7 cellular contexts compared by ENCODE assay signal in the genomic region with DNA sequence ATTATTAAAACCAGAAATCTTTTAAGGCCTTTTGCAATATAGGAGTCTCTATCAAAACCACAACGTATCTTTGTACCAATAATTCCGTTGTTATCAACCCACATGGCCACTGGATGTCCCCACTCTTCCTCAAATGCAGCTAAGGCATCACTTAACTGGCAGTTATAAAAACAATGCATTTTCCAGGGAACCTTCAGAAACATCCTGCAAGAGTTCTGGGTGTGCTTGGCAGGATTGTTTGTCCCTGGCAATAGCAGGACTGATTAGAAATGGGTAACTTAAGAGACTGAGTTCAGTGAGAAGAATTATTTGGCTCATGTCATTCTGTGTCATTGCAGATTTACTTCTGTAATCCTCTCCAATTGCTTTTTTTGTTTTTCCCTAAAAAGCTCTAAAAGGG.
DNase-seq lines count a peak whose midpoint lies in the region; ATAC-seq and TF ChIP-seq lines count a peak whose summit lies in the region.

No MANE protein-coding gene starts in this region.

- H3K9me3 Mint-ChIP-seq in activated T-helper 17 cell treated with anti-CD3 and anti-CD28 coated beads, Interleukin-2, amount 50 U/mL, for 72 hours = peaks cover 3% of the 10 kb centered on the region

- no peaks in the 10 kb centered on the region for H3K4me1 Mint-ChIP-seq in activated T-helper 17 cell treated with anti-CD3 and anti-CD28 coated beads, Interleukin-2, amount 50 U/mL, for 72 hours

- no peaks in the 10 kb centered on the region for H3K9me3 ChIP-seq in sigmoid colon
- no peaks in the 10 kb centered on the region for H3K9me3 ChIP-seq in spleen

- no peaks in the 10 kb centered on the region for H3K27me3 ChIP-seq in sigmoid colon
- H3K27me3 ChIP-seq in spleen (replicated peaks in 1 of 7) = no peaks in the 10 kb centered on the region

- H3K36me3 ChIP-seq in sigmoid colon = no peaks in the 10 kb centered on the region
- H3K36me3 ChIP-seq in spleen = no peaks in the 10 kb centered on the region

- no peaks in the 10 kb centered on the region for H3K27me3 Mint-ChIP-seq in activated T-helper 17 cell treated with anti-CD3 and anti-CD28 coated beads, Interleukin-2, amount 50 U/mL, for 72 hours

- H3K27ac Mint-ChIP-seq in activated T-helper 17 cell treated with anti-CD3 and anti-CD28 coated beads, Interleukin-2, amount 50 U/mL, for 72 hours = no peak overlapping the region

- H3K4me1 ChIP-seq in sigmoid colon (peaks cover 0 to 13% (median 7%) of the 10 kb centered on the region in 4 donors), spleen (no peaks in the 10 kb centered on the region)

- TF ChIP-seq CTCF in GM12874 (IDR thresholded peaks at IDR 0.05; ENCODE audit: insufficient read depth, low read depth, low read length) = peak; percentile 23; the same call in 1 of the 2 replicates
- peak; percentile 38 for TF ChIP-seq CTCF in NB4 (IDR thresholded peaks at IDR 0.05; ENCODE audit: low read depth, low read length)
- peak; percentile 25 to 47 (median 41) for TF ChIP-seq CTCF in sigmoid colon (IDR thresholded peaks at IDR 0.05)
- peak in 1 of 11 experiments; percentile 46 for TF ChIP-seq CTCF in spleen (IDR thresholded peaks at IDR 0.05 in 8 of 11, conservative IDR thresholded peaks at IDR 0.05 in 3 of 11)

- peak; percentile 68 for ATAC-seq in SK-N-SH treated with all-trans-retinoic acid at 6 μM for 48 hours
- ATAC-seq in activated T-helper 17 cell treated with anti-CD3 and anti-CD28 coated beads, Interleukin-2, amount 50 U/mL, for 72 hours (replicated peaks) = no peak

- no peak for TF ChIP-seq EP300 in sigmoid colon (IDR thresholded peaks at IDR 0.05)

- no peak overlapping the region for H3K4me3 Mint-ChIP-seq in activated T-helper 17 cell treated with anti-CD3 and anti-CD28 coated beads, Interleukin-2, amount 50 U/mL, for 72 hours

- DNase-seq in NB4 (ENCODE audit: low read depth) (peak; percentile 49), head of caudate nucleus (peak in 34 of 42 donors; percentile 6 to 69 (median 42)), sigmoid colon (peak; percentile 69), spleen (no peak)

- no peak for TF ChIP-seq POLR2A in NB4 (IDR thresholded peaks at IDR 0.05; ENCODE audit: extremely low read depth, insufficient read length)
- TF ChIP-seq POLR2A in sigmoid colon (IDR thresholded peaks at IDR 0.05) = no peak
- TF ChIP-seq POLR2A in spleen (IDR thresholded peaks at IDR 0.05) = no peak

- intact Hi-C loops in head of caudate nucleus (cut with DNase I) = no loop called here
- intact Hi-C loops in sigmoid colon (cut with DNase I) = loop anchor here (5.0 to 10.0 kb wide), 3 partner anchors 182 to 1477 kb away; a partner anchor contains a TSS
- intact Hi-C loops in spleen (cut with DNase I; ENCODE audit: low total_unique reads) = loop anchor here (10.0 kb wide), 1 partner anchor 199 kb away; no protein-coding TSS in a partner anchor

- no peak overlapping the region for H3K4me3 ChIP-seq in NB4 (ENCODE audit: low read depth, low read length)
- H3K4me3 ChIP-seq in sigmoid colon = no peak overlapping the region
- H3K4me3 ChIP-seq in spleen = no peak overlapping the region

- H3K36me3 Mint-ChIP-seq in activated T-helper 17 cell treated with anti-CD3 and anti-CD28 coated beads, Interleukin-2, amount 50 U/mL, for 72 hours (ENCODE audit: low read depth) = no peaks in the 10 kb centered on the region

- H3K27ac ChIP-seq in sigmoid colon (no peak overlapping the region), spleen (no peak overlapping the region)

- WGBS in sigmoid colon, 2 donors = 1 to 4% methylated on average over 2 of the region's 2 CpGs
- 0 to 4% (median 2%) methylated on average over 2 of the region's 2 CpGs for WGBS in spleen, 5 donors

TF ChIP-seq in SK-N-SH treated with all-trans-retinoic acid at 6 μM for 48 hours, 23 proteins besides CTCF, POLR2A, EP300 and RAD21:
- TF ChIP-seq ARNTL (CRISPR knock-in tag; IDR thresholded peaks at IDR 0.05; ENCODE audit: borderline replicate concordance, low read depth) = no peak
- TF ChIP-seq ZNF70 (CRISPR knock-in tag; IDR thresholded peaks at IDR 0.05) = no peak
- TF ChIP-seq ZFP30 (CRISPR knock-in tag; IDR thresholded peaks at IDR 0.05) = no peak
TF ChIP-seq in SK-N-SH treated with all-trans-retinoic acid at 6 μM for 48 hours: peak in this region for 0.
